Comparison of ENCODE assay signal across 14 cellular contexts in genomic region chr21:36640260-36641244, GRCh38. TPM values are rescaled to one million over a fixed set of nuclear protein-coding genes. Genes with fewer than 3 reads are reported as not detected.
DNase-seq lines count a peak whose midpoint lies in the region; ATAC-seq, FAIRE-seq and TF ChIP-seq lines count a peak whose summit lies in the region.
"Had no signal": no experiment of that assay in that cellular context is flagged by ENCODE, and none has a peak within 500 bp of the region (broad histone marks: within the 10 kb centered on the region; RNA-seq: fewer than 3 reads in every experiment).

No MANE protein-coding gene starts in this region.

- H2AFZ ChIP-seq in DND-41 (ENCODE audit: low read depth, low read length), result no peak overlapping the region
- H2AFZ ChIP-seq in IMR-90 (replicated peaks; ENCODE audit: low read length, poor library complexity), result no peak overlapping the region

- no peak overlapping the region for H3K4me3 ChIP-seq in DND-41 (ENCODE audit: low read depth in 1 of 2, low read length in 2 of 2)
- no peak overlapping the region for H3K4me3 ChIP-seq in IMR-90 (ENCODE audit: insufficient read depth, low read depth, low read length)
- no peak overlapping the region for H3K4me3 ChIP-seq in brain microvascular endothelial cell (ENCODE audit: low read depth, low read length)
- H3K4me3 ChIP-seq in mucosa of descending colon, result no peak overlapping the region
- H3K4me3 ChIP-seq: prostate gland, thyroid gland had no signal

- peaks cover 6% of the 10 kb centered on the region; the same call in 1 of the 2 replicates for H3K9me1 ChIP-seq in IMR-90 (ENCODE audit: insufficient read depth, low read length)

- no peak overlapping the region for H2BK20ac ChIP-seq in IMR-90 (ENCODE audit: low read depth, low read length)

- TF ChIP-seq POLR2A in IMR-90 (IDR thresholded peaks at IDR 0.05; ENCODE audit: low read depth, low read length), result no peak

- DNase-seq in DND-41 (no peak), IMR-90 (peak; percentile 23), brain microvascular endothelial cell (no peak), mucosa of descending colon (peak in 1 of 3 donors; percentile 8), D721Med (ENCODE audit: insufficient read length, low spot score) (no peak)
- DNase-seq in activated CD4-positive, alpha-beta T cell treated with anti-CD3 and anti-CD28 coated beads, Interleukin-2, amount 50 U/mL, for 1 hour, result no peak
- DNase-seq: activated CD4-positive, alpha-beta T cell treated with anti-CD3 and anti-CD28 coated beads for 4 hours; activated T-cell treated with anti-CD3 and anti-CD28 coated beads, Interleukin-2, amount 50 U/mL, for 1 hour; NCI-H1105 treated with DMSO at 0.1 percent for 48 hours; thyroid gland had no signal

- H3K36me3 ChIP-seq in DND-41 (ENCODE audit: insufficient read depth, low read length) (no peaks in the 10 kb centered on the region), IMR-90 (ENCODE audit: control insufficient read depth, insufficient read depth, low read length) (no peaks in the 10 kb centered on the region), brain microvascular endothelial cell (replicated peaks) (no peaks in the 10 kb centered on the region), mucosa of descending colon (ENCODE audit: low read depth) (no peaks in the 10 kb centered on the region)
- H3K36me3 ChIP-seq: prostate gland, thyroid gland had no signal

- no peak overlapping the region for H4K5ac ChIP-seq in IMR-90 (ENCODE audit: low read depth, low read length)

- BruUV-seq in IMR-90 (replicated peaks; lab: Mats Ljungman, UMichigan), result no TSS peak

- H3K18ac ChIP-seq in IMR-90 (ENCODE audit: low read depth, low read length), result no peak overlapping the region

- CTCF ChIA-PET in IMR-90 (lab: Yijun Ruan, JAX), result interaction anchor here (1.4 to 1.9 kb wide), 2 partner anchors 10 kb away, joined by 4 read pairs; no protein-coding TSS in a partner anchor

- no peak overlapping the region for H3K56ac ChIP-seq in IMR-90 (ENCODE audit: extremely low read depth, insufficient read depth, low read length)

- ATAC-seq in DND-41 (ENCODE audit: insufficient read depth, low read depth) (no peak), IMR-90 (ENCODE audit: low read depth) (peak; percentile 69), mucosa of descending colon (peak; percentile 87), HG03432 (IDR thresholded peaks at IDR 0.05; ENCODE audit: unreplicated experiment) (no peak)

- dilution Hi-C loops in IMR-90 (cut with HindIII; ENCODE audit: low sequenced_read_pairs, unreplicated experiment), result no loop called here

- TF ChIP-seq RAD21 in IMR-90 (IDR thresholded peaks at IDR 0.05; ENCODE audit: low read length), result no peak

- no peak overlapping the region for H3K9ac ChIP-seq in DND-41 (ENCODE audit: low read depth, low read length)
- H3K9ac ChIP-seq in IMR-90 (ENCODE audit: low read depth, low read length), result no peak overlapping the region

- H3K4ac ChIP-seq in IMR-90 (ENCODE audit: low read depth, low read length), result 0 out of 2 replicates have a peak overlapping the region, but pooled peaks have one; percentile 13

- WGBS in IMR-90 (ENCODE audit: extremely low coverage in 2 of 2, insufficient read length in 1 of 2), 2 experiments, result 92% methylated on average over 2 of the region's 20 CpGs; no CpG with 5 or more reads in 1 of the 2 experiments

- H3K14ac ChIP-seq in IMR-90 (replicated peaks; ENCODE audit: low read depth, low read length), result no peak overlapping the region

- H2AK9ac ChIP-seq in IMR-90 (replicated peaks; ENCODE audit: low read depth, low read length, poor library complexity), result no peak overlapping the region

- H2AK5ac ChIP-seq in IMR-90 (ENCODE audit: low read depth, low read length), result peak overlapping the region; percentile 38; the same call in 1 of the 2 replicates

- no peaks in the 10 kb centered on the region for H3K79me1 ChIP-seq in IMR-90 (ENCODE audit: low read depth in 1 of 2, low read length in 2 of 2)

- in situ Hi-C loops in IMR-90 (cut with MboI; ENCODE audit: low sequenced_read_pairs) (no loop called here), brain microvascular endothelial cell (cut with HindIII; ENCODE audit: low pct_ligation_motif_present, low sequenced_read_pairs) (no loop called here)

- no peaks in the 10 kb centered on the region for H3K79me2 ChIP-seq in DND-41 (ENCODE audit: insufficient read depth, low read length)

- no peak overlapping the region for H4K8ac ChIP-seq in IMR-90 (ENCODE audit: low read depth in 2 of 2, low read length in 2 of 2)

- H4K91ac ChIP-seq in IMR-90 (ENCODE audit: insufficient read depth, low read depth, low read length), result no peak overlapping the region

- intact Hi-C loops in IMR-90 (cut with micrococcal nuclease) (no loop called here), mucosa of descending colon (cut with DNase I, micrococcal nuclease) (no loop called here)

- no peak overlapping the region for H3K23ac ChIP-seq in IMR-90 (ENCODE audit: low read depth, low read length)

- TF ChIP-seq CTCF in DND-41 (IDR thresholded peaks at IDR 0.05; ENCODE audit: borderline replicate concordance, extremely low read depth, low read length, poor library complexity, severe bottlenecking), result peak; percentile 32
- no peak for TF ChIP-seq CTCF in IMR-90 (conservative IDR thresholded peaks at IDR 0.05; ENCODE audit: low read depth, low read length)
- peak; percentile 34 for TF ChIP-seq CTCF in brain microvascular endothelial cell (IDR thresholded peaks at IDR 0.05; ENCODE audit: low read depth, low read length, missing control alignments)
- TF ChIP-seq CTCF in mucosa of descending colon (IDR thresholded peaks at IDR 0.05), result no peak
- TF ChIP-seq CTCF in D721Med (IDR thresholded peaks at IDR 0.05; ENCODE audit: insufficient read depth, missing control alignments), result no peak

- POLR2A ChIA-PET in IMR-90 (lab: Charles Lee; ENCODE audit: unreplicated experiment), result no interaction called here

- H3K27ac ChIP-seq in DND-41 (ENCODE audit: low read length), result no peak overlapping the region
- H3K27ac ChIP-seq in IMR-90 (ENCODE audit: insufficient read depth, low read length), result peak overlapping the region; percentile 22; the same call in 1 of the 2 replicates
- peak overlapping the region; percentile 15 for H3K27ac ChIP-seq in brain microvascular endothelial cell
- H3K27ac ChIP-seq: prostate gland, thyroid gland had no signal

- H3K9me3 ChIP-seq in DND-41 (ENCODE audit: insufficient read depth, low read length, severe bottlenecking) (peaks cover 7% of the 10 kb centered on the region), IMR-90 (ENCODE audit: control insufficient read depth, insufficient read depth, low read length) (peaks cover 4% of the 10 kb centered on the region; the same call in 1 of the 2 replicates), mucosa of descending colon (peaks cover 5% of the 10 kb centered on the region)
- H3K9me3 ChIP-seq: prostate gland, thyroid gland had no signal

- no peak overlapping the region for H2BK15ac ChIP-seq in IMR-90 (ENCODE audit: low read depth, low read length)

- H3K27me3 ChIP-seq in DND-41 (ENCODE audit: insufficient read depth, low read length, poor library complexity) (no peaks in the 10 kb centered on the region), IMR-90 (ENCODE audit: control insufficient read depth, insufficient read depth, low read length) (peaks cover 5% of the 10 kb centered on the region; the same call in 1 of the 2 replicates), brain microvascular endothelial cell (replicated peaks) (no peaks in the 10 kb centered on the region)
- H3K27me3 ChIP-seq: thyroid gland had no signal

- H3K4me1 ChIP-seq in DND-41 (ENCODE audit: insufficient read depth, low read length), result no peaks in the 10 kb centered on the region
- H3K4me1 ChIP-seq in IMR-90 (ENCODE audit: control insufficient read depth, insufficient read depth, low read length), result peaks cover 1% of the 10 kb centered on the region
- H3K4me1 ChIP-seq in mucosa of descending colon (ENCODE audit: low read depth), result no peaks in the 10 kb centered on the region
- H3K4me1 ChIP-seq: prostate gland, thyroid gland had no signal

- FAIRE-seq in D721Med (lab: Jason Lieb, UNC), result no peak
- FAIRE-seq: G401.6 had no signal

- no peak overlapping the region for H3K4me2 ChIP-seq in DND-41 (ENCODE audit: insufficient read depth, low read length)
- no peak overlapping the region; the same call in 1 of the 2 replicates for H3K4me2 ChIP-seq in IMR-90 (ENCODE audit: low read depth, low read length)

- no peak overlapping the region for H2BK120ac ChIP-seq in IMR-90 (ENCODE audit: low read depth, low read length)

- H2BK5ac ChIP-seq in IMR-90 (ENCODE audit: low read depth, low read length, poor library complexity, severe bottlenecking), result no peak overlapping the region

- H4K20me1 ChIP-seq in DND-41 (ENCODE audit: insufficient read depth, low read length), result no peaks in the 10 kb centered on the region
- no peaks in the 10 kb centered on the region for H4K20me1 ChIP-seq in IMR-90 (ENCODE audit: insufficient read depth, low read length)

TF ChIP-seq in IMR-90, 13 proteins besides CTCF, POLR2A, EP300 and RAD21 (continues in another document):
- no peak for TF ChIP-seq RCOR1 (IDR thresholded peaks at IDR 0.05; ENCODE audit: insufficient replicate concordance, low read length)
- no peak for TF ChIP-seq BHLHE40 (IDR thresholded peaks at IDR 0.05; ENCODE audit: low read depth, low read length)
- no peak for TF ChIP-seq CEBPB (IDR thresholded peaks at IDR 0.05; ENCODE audit: low read depth, low read length)
- no peak for TF ChIP-seq NFE2L2 (IDR thresholded peaks at IDR 0.05; ENCODE audit: low read depth, low read length)
- no peak for TF ChIP-seq CHD1 (IDR thresholded peaks at IDR 0.05; ENCODE audit: low read depth, low read length)
- TF ChIP-seq RFX5 (IDR thresholded peaks at IDR 0.05; ENCODE audit: low read depth, low read length), result no peak
- no peak for TF ChIP-seq FOS (IDR thresholded peaks at IDR 0.05; ENCODE audit: low read depth, low read length)
- TF ChIP-seq SMC3 (IDR thresholded peaks at IDR 0.05; ENCODE audit: low read depth, low read length), result no peak
- TF ChIP-seq MXI1 (IDR thresholded peaks at IDR 0.05; ENCODE audit: borderline replicate concordance, low read depth, low read length), result no peak
- no peak for TF ChIP-seq MAZ (IDR thresholded peaks at IDR 0.05; ENCODE audit: borderline replicate concordance, low read depth, low read length)
- TF ChIP-seq USF2 (IDR thresholded peaks at IDR 0.05; ENCODE audit: low read depth, low read length), result no peak

RNA-seq across cellular contexts. Expression of gene SIM2, which starts 58.4 kb away (rescaled TPM):
- total RNA-seq in IMR-90 (2012; rRNA removed) (1.9 and 2.2 TPM in 2 replicates), mucosa of descending colon (not detected)
- 7.5 and 7.9 TPM in 2 replicates for polyA plus RNA-seq in IMR-90 (2012; rRNA removed)
- 7.5 and 8.7 TPM in 2 replicates for polyA plus RNA-seq in IMR-90 (2012; cell fraction: cytosol; rRNA removed)
- polyA plus RNA-seq in IMR-90 (2012; cell fraction: nucleus; rRNA removed; ENCODE audit: low replicate concordance), result 22.1 and 26.1 TPM in 2 replicates
- total RNA-seq: cerebellum, thyroid gland had no signal

Comparison
In these comparisons a context has a peak if more than half of its experiments do, and no peak if none do; other contexts are left out.
1. ATAC-seq: peak in IMR-90 (single experiment) and mucosa of descending colon (single experiment); none in DND-41 (single experiment) and HG03432 (single experiment).
2. CTCF ChIP-seq: peak in DND-41 (single experiment) and brain microvascular endothelial cell (single experiment); none in IMR-90 (single experiment), mucosa of descending colon (single experiment) and D721Med (single experiment).